9 cellular contexts compared by ENCODE assay signal in genomic region chr15:48176957-48177356, GRCh38. TPM values are rescaled to one million over a fixed set of nuclear protein-coding genes. Genes with fewer than 3 reads are reported as not detected.
DNase-seq lines count a peak whose midpoint lies in the region; ATAC-seq and TF ChIP-seq lines count a peak whose summit lies in the region.
"Had no signal": no experiment of that assay in that cellular context is flagged by ENCODE, and none has a peak within 500 bp of the region (broad histone marks: within the 10 kb centered on the region; RNA-seq: fewer than 3 reads in every experiment).

No MANE protein-coding gene starts in this region.

- ATAC-seq in GM21619 (IDR thresholded peaks at IDR 0.05; ENCODE audit: unreplicated experiment) (peak; percentile 39), left lung (no peak)
- no peak for ATAC-seq in activated naive CD4-positive, alpha-beta T cell treated with anti-CD3 and anti-CD28 coated beads, Interleukin-2, amount 50 U/mL, for 72 hours

- H3K27me3 ChIP-seq in left lung = peaks cover 11 to 34% of the 10 kb centered on the region in 2 donors

- H3K36me3 Mint-ChIP-seq in activated naive CD4-positive, alpha-beta T cell treated with anti-CD3 and anti-CD28 coated beads, Interleukin-2, amount 50 U/mL, for 72 hours = peaks cover 14 to 17% of the 10 kb centered on the region in 2 donors

- H3K4me3 ChIP-seq in left lung = peak overlapping the region in 1 of 2 donors; percentile 61

- in situ Hi-C loops in ACHN (cut with HindIII; ENCODE audit: low pct_ligation_motif_present, low pct_unique_long_range_greater_than_20kb, low sequenced_read_pairs) = no loop called here

- CTCF ChIA-PET in GM10248 (lab: Yijun Ruan, JAX) = interaction anchor here (1.0 to 1.8 kb wide), 5 partner anchors 10 to 46 kb away, joined by 3 to 6 read pairs (median 4); no protein-coding TSS in a partner anchor

- peaks cover 0 to 8% of the 10 kb centered on the region in 2 donors for H3K4me1 ChIP-seq in left lung

- no peaks in the 10 kb centered on the region for H3K36me3 ChIP-seq in left lung

- DNase-seq in ACHN (peak; percentile 38), midbrain (lab: John Stamatoyannopoulos, UW) (peak; percentile 15), left lung (no peak), GM10248 (ENCODE audit: extremely low spot score) (no peak), dedifferentiated amniotic fluid mesenchymal stem cell (ENCODE audit: extremely low spot score) (no peak), middle frontal gyrus (ENCODE audit: extremely low spot score, low spot score) (no peak)
- DNase-seq in activated naive CD4-positive, alpha-beta T cell treated with anti-CD3 and anti-CD28 coated beads, Interleukin-2, amount 50 U/mL, for 72 hours (ENCODE audit: low spot score in 2 of 2) = no peak
- DNase-seq: NK-92 treated with Interleukin-12 subunit alpha and Interleukin-12 subunit beta, amount 100 ng/mL, for 24 hours had no signal

- H3K27ac Mint-ChIP-seq in activated naive CD4-positive, alpha-beta T cell treated with anti-CD3 and anti-CD28 coated beads, Interleukin-2, amount 50 U/mL, for 72 hours = peak overlapping the region; percentile 95 to 99

- H3K9me3 Mint-ChIP-seq in activated naive CD4-positive, alpha-beta T cell treated with anti-CD3 and anti-CD28 coated beads, Interleukin-2, amount 50 U/mL, for 72 hours = peaks cover 0 to under 1% of the 10 kb centered on the region in 2 donors

- no peak overlapping the region for H3K27ac ChIP-seq in left lung

- POLR2A ChIA-PET in GM10248 (lab: Yijun Ruan, JAX) = no interaction called here

- intact Hi-C loops in left lung (cut with DNase I) = loop anchor here in 1 of 2 donors (10.0 kb wide), 1 partner anchor 58 kb away; no protein-coding TSS in a partner anchor

- TF ChIP-seq CTCF in left lung (IDR thresholded peaks at IDR 0.05) (no peak), GM10248 (IDR thresholded peaks at IDR 0.05; ENCODE audit: control extremely low read depth, extremely low read depth, low read depth, missing control alignments) (no peak)

- H3K9me3 ChIP-seq in left lung = no peaks in the 10 kb centered on the region

RNA-seq across cellular contexts. Expression of gene MYEF2, which starts 1.1 kb away (rescaled TPM):
- 10 to 100 TPM; 33.0 to 46.4 TPM for total RNA-seq in activated naive CD4-positive, alpha-beta T cell treated with anti-CD3 and anti-CD28 coated beads, Interleukin-2, amount 50 U/mL, for 72 hours
- 10 to 100 TPM; 19.7 to 25.4 TPM for total RNA-seq in left lung

RNA-seq across cellular contexts. Expression of gene CTXN2, which starts 14.5 kb away (rescaled TPM):
- total RNA-seq in activated naive CD4-positive, alpha-beta T cell treated with anti-CD3 and anti-CD28 coated beads, Interleukin-2, amount 50 U/mL, for 72 hours = not detected
- not detected for total RNA-seq in left lung

RNA-seq across cellular contexts. Expression of gene SLC12A1, which starts 29.1 kb away (rescaled TPM):
- total RNA-seq in activated naive CD4-positive, alpha-beta T cell treated with anti-CD3 and anti-CD28 coated beads, Interleukin-2, amount 50 U/mL, for 72 hours = not detected
- not detected for total RNA-seq in left lung

RNA-seq across cellular contexts. Expression of gene SLC24A5, which starts 56.2 kb away (rescaled TPM):
- not detected for total RNA-seq in activated naive CD4-positive, alpha-beta T cell treated with anti-CD3 and anti-CD28 coated beads, Interleukin-2, amount 50 U/mL, for 72 hours
- total RNA-seq in left lung = 1 to 10 TPM in 1 of 2 donors, under 1 TPM in 1; 0.50 to 6.5 TPM

Comparison
In these comparisons a context has a peak if more than half of its experiments do, and no peak if none do; other contexts are left out.
1. DNase-seq: peak in ACHN (single experiment) and midbrain (single experiment); none in activated naive CD4-positive, alpha-beta T cell treated with anti-CD3 and anti-CD28 coated beads, Interleukin-2, amount 50 U/mL, for 72 hours (0 of 2), left lung (0 of 2), GM10248 (single experiment), dedifferentiated amniotic fluid mesenchymal stem cell (single experiment) and middle frontal gyrus (single experiment).